ENCODE assay signal across 26 cellular contexts in genomic region chr2:182950546-182950945, GRCh38.
"Had no signal": no experiment of that assay in that cellular context is flagged by ENCODE, and none has a peak within 500 bp of the region (broad histone marks: within the 10 kb centered on the region; RNA-seq: fewer than 3 reads in every experiment).

No MANE protein-coding gene starts in this region.

- H3K27ac ChIP-seq: KMS-11, SK-N-MC had no signal

- H3K9me3 ChIP-seq: ascending aorta, MG63 had no signal

- H3K27me3 ChIP-seq: ascending aorta, MG63 had no signal

- FAIRE-seq: TTC549 had no signal

- H3K9ac ChIP-seq: KMS-11 had no signal

- ATAC-seq: activated naive CD4-positive, alpha-beta T cell treated with anti-CD3 and anti-CD28 coated beads, Interleukin-2, amount 50 U/mL, for 72 hours; activated naive CD8-positive, alpha-beta T cell treated with anti-CD3 and anti-CD28 coated beads, Interleukin-2, amount 50 U/mL, for 24 hours; T-cell had no signal

- DNase-seq: activated B cell treated with CpG ODN at 0.5 μM for 24 hours; activated CD4-positive, alpha-beta T cell treated with anti-CD3 and anti-CD28 coated beads for 1 hour; activated CD4-positive, alpha-beta T cell treated with anti-CD3 and anti-CD28 coated beads, Interleukin-2, amount 10 ng/mL, durations not matched to agents 24 days and 14 days; activated CD4-positive, alpha-beta T cell treated with anti-CD3 and anti-CD28 coated beads, Interleukin-2, amount 50 U/mL, for 48 hours; activated CD8-positive, alpha-beta memory T cell treated with anti-CD3 and anti-CD28 coated beads, Interleukin-2, amount 10 ng/mL, durations not matched to agents 7 days and 5 days; activated effector memory CD4-positive, alpha-beta T cell treated with Interleukin-2 at 50 U/mL for 16 hours; activated naive CD4-positive, alpha-beta T cell treated with Interleukin-2 at 50 U/mL for 16 hours; activated naive CD8-positive, alpha-beta T cell treated with anti-CD3 and anti-CD28 coated beads, Interleukin-2, amount 50 U/mL, for 24 hours; activated T-cell treated with anti-CD3 and anti-CD28 coated beads, Interleukin-2, amount 50 U/mL, for 24 hours; amniotic stem cell; MG63; MV-4-11; NCI-H1092 treated with DMSO at 0.1 percent for 48 hours; NCI-H1436; NCI-H1694 treated with DMSO at 0.1 percent for 48 hours; NCI-H2081; NCI-H510A treated with DMSO at 0.1 percent for 48 hours; NCI-H69; T-cell; T-helper 2 cell; T1000 had no signal

- H3K4me3 ChIP-seq: ascending aorta, MG63, SK-N-MC had no signal
